ENCODE assay signal across 8 cellular contexts in the genomic region with DNA sequence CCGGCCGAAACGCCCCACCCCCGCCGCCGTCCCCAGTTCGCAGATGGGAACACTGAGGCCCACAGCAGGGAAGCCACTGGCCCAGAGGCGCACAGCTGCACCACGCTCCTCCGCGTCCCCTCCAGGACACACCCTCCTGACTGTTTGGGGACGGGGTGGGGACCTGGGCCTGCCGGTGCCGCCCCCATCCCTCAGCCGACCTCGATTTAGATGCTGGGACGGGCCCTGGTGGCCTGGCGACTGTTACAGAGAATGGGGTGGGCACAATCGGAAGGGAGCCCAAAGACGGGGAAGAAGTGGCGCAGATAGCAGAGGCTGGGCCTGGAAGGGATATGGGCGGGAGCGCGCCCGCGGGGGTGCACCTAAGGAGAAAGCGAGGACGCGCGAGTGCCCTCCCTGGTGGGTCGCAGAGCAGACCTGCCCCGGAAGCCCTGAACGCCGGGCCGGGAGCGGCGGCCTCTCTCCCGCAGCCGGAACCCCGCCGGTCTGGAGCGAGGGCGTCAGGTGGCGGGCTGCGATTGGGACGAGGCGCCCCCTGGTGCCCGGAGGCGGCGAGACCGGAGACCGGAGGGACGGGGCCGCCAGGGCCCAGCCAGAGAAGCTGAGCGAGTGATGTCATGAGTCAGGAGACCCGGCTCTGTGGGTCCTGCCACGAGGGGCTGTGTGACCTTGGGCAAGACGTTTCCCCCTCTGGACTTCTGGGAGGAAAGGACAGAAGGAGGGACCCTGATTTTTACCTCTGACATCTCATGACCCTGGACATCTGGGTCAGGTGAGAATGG.
A peak's percentile ranks its signal among the peaks of the same experiment; 100 is the strongest.
DNase-seq lines count a peak whose midpoint lies in the region; ATAC-seq and TF ChIP-seq lines count a peak whose summit lies in the region.

No MANE protein-coding gene starts in this region.

- H3K4me1 Mint-ChIP-seq in T-helper 17 cell, result peaks cover 54% of the 10 kb centered on the region

- no peaks in the 10 kb centered on the region for H3K27me3 ChIP-seq in HAP-1 (ENCODE audit: low read depth)
- H3K27me3 ChIP-seq in MG63, result no peaks in the 10 kb centered on the region
- H3K27me3 ChIP-seq in ascending aorta, result no peaks in the 10 kb centered on the region

- H3K4me3 ChIP-seq in GM12864 (ENCODE audit: low read depth, low read length) (peak overlapping the region; percentile 55), HAP-1 (peak overlapping the region; percentile 61), MG63 (peak overlapping the region; percentile 56), ascending aorta (peak overlapping the region; percentile 82 to 91), retinal pigment epithelial cell (ENCODE audit: low read length) (peak overlapping the region; percentile 69)

- DNase-seq in GM12864 (ENCODE audit: low read depth) (no peak), HAP-1 (ENCODE audit: low spot score in 2 of 2) (peak; percentile 82 to 93), MG63 (peak; percentile 80), T-helper 17 cell (peak; percentile 82 to 84 (median 83)), ascending aorta (ENCODE audit: low spot score in 2 of 2) (peak; percentile 71 to 94), hippocampal formation (lab: John Stamatoyannopoulos, UW) (peak; percentile 80 to 82), retinal pigment epithelial cell (ENCODE audit: low read depth) (peak; percentile 61), GF-D8 (lab: John Stamatoyannopoulos, UW) (no peak)

- H3K27ac Mint-ChIP-seq in T-helper 17 cell, result peak overlapping the region; percentile 90

- peaks cover 10% of the 10 kb centered on the region for H3K4me1 ChIP-seq in HAP-1
- H3K4me1 ChIP-seq in ascending aorta, result peaks cover 0 to 5% of the 10 kb centered on the region in 2 donors

- peak; percentile 83 for TF ChIP-seq CTCF in GM12864 (IDR thresholded peaks at IDR 0.05; ENCODE audit: low read depth, low read length, missing control alignments)
- TF ChIP-seq CTCF in ascending aorta (IDR thresholded peaks at IDR 0.05), result peak; percentile 87 to 95 (median 89)
- peak; percentile 73 for TF ChIP-seq CTCF in retinal pigment epithelial cell (conservative IDR thresholded peaks at IDR 0.05; ENCODE audit: low read depth, low read length)

- H3K27ac ChIP-seq in ascending aorta, result peak overlapping the region; percentile 81 to 95

- H3K36me3 ChIP-seq in HAP-1 (replicated peaks), result no peaks in the 10 kb centered on the region
- H3K36me3 ChIP-seq in MG63, result no peaks in the 10 kb centered on the region
- no peaks in the 10 kb centered on the region for H3K36me3 ChIP-seq in ascending aorta

- H3K36me3 Mint-ChIP-seq in T-helper 17 cell (ENCODE audit: low read depth), result peaks cover 2% of the 10 kb centered on the region

- H3K9me3 ChIP-seq in HAP-1 (no peaks in the 10 kb centered on the region), MG63 (no peaks in the 10 kb centered on the region), T-helper 17 cell (ENCODE audit: control insufficient read depth, low read length, poor library complexity, severe bottlenecking) (no peaks in the 10 kb centered on the region), ascending aorta (no peaks in the 10 kb centered on the region)

- intact Hi-C loops in ascending aorta (cut with DNase I), result loop anchor here (1.0 to 2.0 kb wide), 6 partner anchors 24 to 126 kb away; partner anchors contain the start of gene IQSEC1

- peak overlapping the region; percentile 98 for H3K4me3 Mint-ChIP-seq in T-helper 17 cell

- in situ Hi-C loops in HAP-1 (cut with MboI; ENCODE audit: low sequenced_read_pairs), result no loop called here

- ATAC-seq in T-helper 17 cell, result peak; percentile 89

- no peaks in the 10 kb centered on the region for H3K27me3 Mint-ChIP-seq in T-helper 17 cell

Comparison
In these comparisons a context has a peak if more than half of its experiments do, and no peak if none do; other contexts are left out.
1. DNase-seq: peak in HAP-1 (2 of 2), MG63 (single experiment), T-helper 17 cell (3 of 3), ascending aorta (2 of 2), hippocampal formation (2 of 2) and retinal pigment epithelial cell (single experiment); none in GM12864 (single experiment) and GF-D8 (single experiment).
2. Peak in every context shown above with its lines, with median percentiles within 50 percentile points of each other: H3K4me3 ChIP-seq and CTCF ChIP-seq.